ENCODE assay signal across 8 cellular contexts in genomic region chr6:2853372-2853765, GRCh38. TPM values are rescaled to one million over a fixed set of nuclear protein-coding genes. Genes with fewer than 3 reads are reported as not detected.
DNase-seq lines count a peak whose midpoint lies in the region; ATAC-seq and TF ChIP-seq lines count a peak whose summit lies in the region.
"Not testable (repeated sequence)": the region's sequence is repeated elsewhere in the genome, so short reads cannot be mapped to it uniquely, and the experiment has no call there.

No MANE protein-coding gene starts in this region.

- not testable (repeated sequence) for H3K36me3 Mint-ChIP-seq in activated CD4-positive, alpha-beta T cell treated with anti-CD3 and anti-CD28 coated beads, Interleukin-2, amount 10 ng/mL, durations not matched to agents 24 days and 14 days (ENCODE audit: low read depth)

- 75 to 100% (median 88%) methylated on average over 1 of the region's 1 CpG; no CpG with 5 or more reads in 2 of the 5 donors for WGBS in stomach, 5 donors

- not testable (repeated sequence) for ATAC-seq in left lung

- H2AFZ ChIP-seq in Karpas-422 (ENCODE audit: low read length): peak overlapping the region; percentile 0; the same call in 1 of the 2 replicates
- peak overlapping the region; percentile 93 for H2AFZ ChIP-seq in osteoblast (ENCODE audit: low read length)

- H3K4me1 ChIP-seq in BLaER1 (peaks cover 49% of the 10 kb centered on the region), Karpas-422 (ENCODE audit: low read length) (peaks cover 49% of the 10 kb centered on the region), left lung (peaks cover 21 to 87% of the 10 kb centered on the region in 2 donors), osteoblast (ENCODE audit: insufficient read depth, low read length) (peaks cover 21% of the 10 kb centered on the region), stomach (peaks cover 20 to 67% (median 31%) of the 10 kb centered on the region in 4 donors)

- not testable (repeated sequence) for TF ChIP-seq EP300 in stomach (IDR thresholded peaks at IDR 0.05)

- H3K4me1 Mint-ChIP-seq in activated CD4-positive, alpha-beta T cell treated with anti-CD3 and anti-CD28 coated beads, Interleukin-2, amount 10 ng/mL, durations not matched to agents 24 days and 14 days: peaks cover 65% of the 10 kb centered on the region

- not testable (repeated sequence) for H3K27me3 Mint-ChIP-seq in activated CD4-positive, alpha-beta T cell treated with anti-CD3 and anti-CD28 coated beads, Interleukin-2, amount 10 ng/mL, durations not matched to agents 24 days and 14 days

- H3K4me2 ChIP-seq in BLaER1: peak overlapping the region; percentile 74
- H3K4me2 ChIP-seq in Karpas-422 (ENCODE audit: low read depth, low read length, poor library complexity, severe bottlenecking): peak overlapping the region; percentile 81
- peak overlapping the region; percentile 85 for H3K4me2 ChIP-seq in osteoblast (ENCODE audit: insufficient read depth, low read length)

- not testable (repeated sequence) for TF ChIP-seq POLR2A in stomach (IDR thresholded peaks at IDR 0.05)

- TF ChIP-seq CTCF in astrocyte of the cerebellum (IDR thresholded peaks at IDR 0.05; ENCODE audit: low read depth, low read length, missing control alignments); left lung (IDR thresholded peaks at IDR 0.05); osteoblast (IDR thresholded peaks at IDR 0.05; ENCODE audit: extremely low read depth, low read depth, low read length); stomach (IDR thresholded peaks at IDR 0.05): not testable (repeated sequence)

- not testable (repeated sequence) for H3K4me3 ChIP-seq in BLaER1
- 0 out of 2 replicates have a peak overlapping the region, but pooled peaks have one; percentile 57 for H3K4me3 ChIP-seq in Karpas-422 (ENCODE audit: low read length)
- H3K4me3 ChIP-seq in astrocyte of the cerebellum (ENCODE audit: low read depth, low read length): peak overlapping the region; percentile 26
- peak overlapping the region in 1 of 2 donors; percentile 21 for H3K4me3 ChIP-seq in left lung
- peak overlapping the region; percentile 70 for H3K4me3 ChIP-seq in osteoblast (ENCODE audit: insufficient read depth, low read length)
- peak overlapping the region in 2 of 4 donors; percentile 17 to 37 for H3K4me3 ChIP-seq in stomach

- not testable (repeated sequence) for H3K36me3 ChIP-seq in BLaER1; Karpas-422 (ENCODE audit: insufficient read depth, low read length); left lung; osteoblast (ENCODE audit: insufficient read depth, low read length); stomach

- peak overlapping the region; percentile 80 for H3K4me3 Mint-ChIP-seq in activated CD4-positive, alpha-beta T cell treated with anti-CD3 and anti-CD28 coated beads, Interleukin-2, amount 10 ng/mL, durations not matched to agents 24 days and 14 days

- in situ Hi-C loops in astrocyte of the cerebellum (cut with HindIII; ENCODE audit: low sequenced_read_pairs): not testable (repeated sequence)

- not testable (repeated sequence) for H3K9me3 ChIP-seq in BLaER1; Karpas-422 (ENCODE audit: low read length); left lung; osteoblast (ENCODE audit: low read depth, low read length); stomach

- not testable (repeated sequence) for H3K79me2 ChIP-seq in Karpas-422 (ENCODE audit: low read length); osteoblast (ENCODE audit: insufficient read depth, low read length)

- H3K27ac Mint-ChIP-seq in activated CD4-positive, alpha-beta T cell treated with anti-CD3 and anti-CD28 coated beads, Interleukin-2, amount 10 ng/mL, durations not matched to agents 24 days and 14 days: peak overlapping the region; percentile 98

- H3K27me3 ChIP-seq in BLaER1; Karpas-422 (ENCODE audit: low read length); left lung; osteoblast (ENCODE audit: insufficient read depth, low read length); stomach: not testable (repeated sequence)

- not testable (repeated sequence) for H3K27ac ChIP-seq in BLaER1
- H3K27ac ChIP-seq in Karpas-422 (ENCODE audit: low read length): peak overlapping the region; percentile 93
- H3K27ac ChIP-seq in epithelial cell of prostate: peak overlapping the region; percentile 76
- peak overlapping the region; percentile 74 to 97 for H3K27ac ChIP-seq in left lung
- H3K27ac ChIP-seq in osteoblast (ENCODE audit: low read depth, low read length): peak overlapping the region; percentile 95
- H3K27ac ChIP-seq in stomach: peak overlapping the region; percentile 16 to 81 (median 70)

- not testable (repeated sequence) for H4K20me1 ChIP-seq in BLaER1; Karpas-422 (ENCODE audit: insufficient read depth, low read depth, low read length); osteoblast (ENCODE audit: insufficient read depth, low read length)

- H3K9ac ChIP-seq in BLaER1: not testable (repeated sequence)
- H3K9ac ChIP-seq in Karpas-422 (ENCODE audit: low read length): peak overlapping the region; percentile 71

- DNase-seq in Karpas-422; activated CD4-positive, alpha-beta T cell treated with anti-CD3 and anti-CD28 coated beads, Interleukin-2, amount 10 ng/mL, durations not matched to agents 24 days and 14 days; astrocyte of the cerebellum (ENCODE audit: low read depth); epithelial cell of prostate (ENCODE audit: low read depth, low spot score); left lung; osteoblast (ENCODE audit: insufficient read length, low spot score, missing footprints); stomach: not testable (repeated sequence)

- H3K9me3 Mint-ChIP-seq in activated CD4-positive, alpha-beta T cell treated with anti-CD3 and anti-CD28 coated beads, Interleukin-2, amount 10 ng/mL, durations not matched to agents 24 days and 14 days: not testable (repeated sequence)

- intact Hi-C loops in activated CD4-positive, alpha-beta T cell treated with anti-CD3 and anti-CD28 coated beads, Interleukin-2, amount 10 ng/mL, durations not matched to agents 24 days and 14 days (cut with micrococcal nuclease): loop anchor here (5.0 to 10.0 kb wide), 2 partner anchors 994 to 1171 kb away; partner anchors contain the start of gene FAM50B
- intact Hi-C loops in left lung (cut with DNase I); stomach (cut with DNase I; ENCODE audit: low total_unique reads): not testable (repeated sequence)

- not testable (repeated sequence) for H3K9me2 ChIP-seq in Karpas-422 (replicated peaks; ENCODE audit: insufficient read depth, low read length)

RNA-seq across cellular contexts. Expression of gene SERPINB1, which starts 11.7 kb away (rescaled TPM):
- 0.22 TPM in 1 of 2 replicates, not detected in the other for total RNA-seq in Karpas-422 (2014; rRNA removed; shearing (Covaris generic); ENCODE audit: low replicate concordance)
- 76.1 and 79.9 TPM in 2 replicates for total RNA-seq in activated CD4-positive, alpha-beta T cell treated with anti-CD3 and anti-CD28 coated beads, Interleukin-2, amount 10 ng/mL, durations not matched to agents 24 days and 14 days
- total RNA-seq in left lung: 100 to 1,000 TPM in 1 of 2 donors, 10 to 100 TPM in 1; 82.2 to 121 TPM
- total RNA-seq in osteoblast: 32.6 and 53.0 TPM in 2 replicates
- total RNA-seq in stomach: 100 to 1,000 TPM in 1 of 5 donors, 10 to 100 TPM in 4; 10.3 to 122 (median 18.7) TPM
- 100 to 1,000 TPM; 126 to 146 (median 129) TPM for polyA plus RNA-seq in stomach

RNA-seq across cellular contexts. Expression of gene SERPINB9, which starts 49.7 kb away (rescaled TPM):
- total RNA-seq in Karpas-422 (2014; rRNA removed; shearing (Covaris generic); ENCODE audit: low replicate concordance): 55.6 and 107 TPM in 2 replicates
- 81.3 and 83.8 TPM in 2 replicates for total RNA-seq in activated CD4-positive, alpha-beta T cell treated with anti-CD3 and anti-CD28 coated beads, Interleukin-2, amount 10 ng/mL, durations not matched to agents 24 days and 14 days
- total RNA-seq in left lung (10 to 100 TPM in 1 of 2 donors, 1 to 10 TPM in 1; 7.6 to 17.0 TPM), osteoblast (4.4 and 6.2 TPM in 2 replicates), stomach (1 to 10 TPM in 3 of 5 donors, under 1 TPM in 1, not detected in 1; 0.58 to 9.4 (median 2.8) TPM)
- 1 to 10 TPM; 2.0 to 3.5 (median 2.1) TPM for polyA plus RNA-seq in stomach
